12 cellular contexts compared by ENCODE assay signal in genomic region chrX:15911729-15912550, GRCh38. TPM values are rescaled to one million over a fixed set of nuclear protein-coding genes. Genes with fewer than 3 reads are reported as not detected.
DNase-seq lines count a peak whose midpoint lies in the region; ATAC-seq and TF ChIP-seq lines count a peak whose summit lies in the region.
"Had no signal": no experiment of that assay in that cellular context is flagged by ENCODE, and none has a peak within 500 bp of the region (broad histone marks: within the 10 kb centered on the region; RNA-seq: fewer than 3 reads in every experiment).

No MANE protein-coding gene starts in this region.

- no peak for TF ChIP-seq POLR2A in ovary (IDR thresholded peaks at IDR 0.05)
- TF ChIP-seq POLR2A in prostate gland (IDR thresholded peaks at IDR 0.05) = no peak

- H3K4me3 ChIP-seq in AG09309 (ENCODE audit: control insufficient read depth, low read depth, low read length) (no peak overlapping the region), ovary (no peak overlapping the region), prostate gland (no peak overlapping the region)
- H3K4me3 ChIP-seq: BLaER1, esophagus muscularis mucosa, spleen had no signal

- no peaks in the 10 kb centered on the region for H3K9me3 ChIP-seq in ovary
- H3K9me3 ChIP-seq in prostate gland = no peaks in the 10 kb centered on the region
- H3K9me3 ChIP-seq: BLaER1, esophagus muscularis mucosa, spleen had no signal

- peak; percentile 21 for TF ChIP-seq CTCF in AG09309 (IDR thresholded peaks at IDR 0.05; ENCODE audit: control insufficient read depth, insufficient read depth, low read depth, low read length, missing control alignments)
- no peak for TF ChIP-seq CTCF in ovary (IDR thresholded peaks at IDR 0.05)
- no peak for TF ChIP-seq CTCF in prostate gland (IDR thresholded peaks at IDR 0.05)

- 88 to 92% (median 91%) methylated on average over 4 of the region's 4 CpGs for WGBS in ovary, 3 donors
- 90% methylated on average over 4 of the region's 4 CpGs for WGBS in prostate gland

- H3K27me3 ChIP-seq in ovary (no peaks in the 10 kb centered on the region), prostate gland (replicated peaks; ENCODE audit: insufficient read depth) (no peaks in the 10 kb centered on the region)
- H3K27me3 ChIP-seq: esophagus muscularis mucosa had no signal

- ATAC-seq in GM18868 (IDR thresholded peaks at IDR 0.05; ENCODE audit: unreplicated experiment) (peak; percentile 64), GM21515 (IDR thresholded peaks at IDR 0.05; ENCODE audit: unreplicated experiment) (no peak)

- H3K4me1 ChIP-seq in ovary (ENCODE audit: insufficient read depth) (no peaks in the 10 kb centered on the region), prostate gland (replicated peaks) (no peaks in the 10 kb centered on the region)
- H3K4me1 ChIP-seq: BLaER1 had no signal

- intact Hi-C loops in ovary (cut with DNase I) (no loop called here), prostate gland (cut with DNase I) (no loop called here)

- no peak for TF ChIP-seq EP300 in ovary (IDR thresholded peaks at IDR 0.05)

- DNase-seq in AG09309 (ENCODE audit: low read depth) = no peak
- peak; percentile 29 for DNase-seq in OCI-M2 (lab: John Stamatoyannopoulos, UW; ENCODE audit: unreplicated experiment)
- peak; percentile 10 for DNase-seq in globus pallidus (ENCODE audit: low spot score)
- DNase-seq in ovary = no peak
- no peak for DNase-seq in prostate gland (ENCODE audit: low spot score)
- no peak for DNase-seq in NCI-H526 (lab: John Stamatoyannopoulos, UW)
- DNase-seq: NCI-H748 treated with DMSO at 0.1 percent for 48 hours, spleen had no signal

- no peaks in the 10 kb centered on the region for H3K36me3 ChIP-seq in ovary
- no peaks in the 10 kb centered on the region for H3K36me3 ChIP-seq in prostate gland
- H3K36me3 ChIP-seq: BLaER1, esophagus muscularis mucosa, spleen had no signal

- no peak overlapping the region for H3K27ac ChIP-seq in ovary
- H3K27ac ChIP-seq in prostate gland = no peak overlapping the region
- H3K27ac ChIP-seq: BLaER1, esophagus muscularis mucosa had no signal

RNA-seq across cellular contexts. Expression of gene AP1S2, which starts 57.3 kb away (rescaled TPM):
- total RNA-seq in ovary (10 to 100 TPM; 13.0 to 25.1 (median 16.6) TPM), prostate gland (100 to 1,000 TPM in 1 of 2 donors, 10 to 100 TPM in 1; 27.3 to 122 TPM)
- polyA plus RNA-seq in ovary = 10 to 100 TPM; 15.5 to 33.1 TPM

Comparison
In these comparisons a context has a peak if more than half of its experiments do, and no peak if none do; other contexts are left out.
1. DNase-seq: peak in OCI-M2 (single experiment) and globus pallidus (single experiment); none in AG09309 (single experiment), ovary (0 of 5), prostate gland (single experiment) and NCI-H526 (0 of 2).